In the genomic region with DNA sequence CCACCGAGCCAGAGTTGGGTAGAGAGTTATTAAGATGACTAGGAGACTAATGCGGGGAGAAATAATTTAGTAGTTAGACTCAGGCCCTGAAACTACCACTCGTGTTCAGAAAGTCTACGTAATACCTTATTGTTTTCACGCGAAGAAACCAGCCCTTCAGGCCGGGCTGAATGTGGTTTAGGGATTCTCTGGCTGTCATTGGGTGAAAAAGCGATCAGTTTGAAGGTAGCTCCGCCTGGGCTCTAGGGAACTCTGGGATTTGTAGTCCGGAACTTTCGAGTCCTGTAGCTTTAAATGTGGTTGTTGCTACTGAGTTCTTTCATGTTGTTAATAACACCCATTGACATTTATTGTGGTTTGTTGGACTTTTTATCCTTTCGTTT, we compare ENCODE assay signal across 8 cellular contexts. TPM values are rescaled to one million over a fixed set of nuclear protein-coding genes. Genes with fewer than 3 reads are reported as not detected.
DNase-seq lines count a peak whose midpoint lies in the region; ATAC-seq and TF ChIP-seq lines count a peak whose summit lies in the region.

No MANE protein-coding gene starts in this region.

- intact Hi-C loops in left lung (cut with DNase I) = no loop called here

- peak overlapping the region; percentile 65 to 66 for H3K4me3 ChIP-seq in left lung

- H3K36me3 ChIP-seq in left lung = no peaks in the 10 kb centered on the region

- ATAC-seq in HG03439 (IDR thresholded peaks at IDR 0.05; ENCODE audit: unreplicated experiment) = peak; percentile 70
- peak; percentile 89 for ATAC-seq in left lung

- peak overlapping the region; percentile 92 for H3K27ac ChIP-seq in left lung

- TF ChIP-seq CTCF in left lung (IDR thresholded peaks at IDR 0.05) = no peak

- H3K9me3 ChIP-seq in left lung = no peaks in the 10 kb centered on the region

- no peaks in the 10 kb centered on the region for H3K27me3 ChIP-seq in left lung

- DNase-seq in AG20443 (ENCODE audit: low spot score) (peak; percentile 90), GM19238 (ENCODE audit: insufficient read length, low spot score) (peak; percentile 69), NCI-H510A (lab: John Stamatoyannopoulos, UW) (peak; percentile 76), dermis blood vessel endothelial cell (peak; percentile 97), left lung (peak in 1 of 2 donors; percentile 84)
- peak; percentile 38 to 65 for DNase-seq in activated CD4-positive, alpha-beta T cell treated with anti-CD3 and anti-CD28 coated beads for 24 hours (ENCODE audit: low read depth in 2 of 2)
- peak; percentile 53 to 65 for DNase-seq in stimulated activated CD4-positive, alpha-beta T cell treated with anti-CD3 and anti-CD28 coated beads, Interleukin-2, amount 100 ng/mL, for 48 hours

- peaks cover 0 to 25% of the 10 kb centered on the region in 2 donors for H3K4me1 ChIP-seq in left lung

RNA-seq across cellular contexts. Expression of gene WDR89, which starts 0.5 kb away (rescaled TPM):
- total RNA-seq in dermis blood vessel endothelial cell (19.0 and 20.9 TPM in 2 replicates), left lung (10 to 100 TPM; 10.9 to 13.4 TPM)
